Comparison of ENCODE assay signal across 23 cellular contexts in genomic region chr1:89923517-89923916, GRCh38.
DNase-seq lines count a peak whose midpoint lies in the region; ATAC-seq, FAIRE-seq and TF ChIP-seq lines count a peak whose summit lies in the region.
"Had no signal": no experiment of that assay in that cellular context is flagged by ENCODE, and none has a peak within 500 bp of the region (broad histone marks: within the 10 kb centered on the region; RNA-seq: fewer than 3 reads in every experiment).

No MANE protein-coding gene starts in this region.

- peaks cover 13% of the 10 kb centered on the region for H3K4me1 Mint-ChIP-seq in endothelial cell (ENCODE audit: unreplicated experiment)

- 69% methylated on average over 3 of the region's 3 CpGs for WGBS in A549 (ENCODE audit: missing lambda C conversion rate)
- WGBS in K562 (ENCODE audit: insufficient coverage, low coverage, missing lambda C conversion rate) = 70% methylated on average over 3 of the region's 3 CpGs
- WGBS in transverse colon (ENCODE audit: low coverage in 1 of 2), 2 donors = 88 to 94% methylated on average over 2 to 3 of the region's 3 CpGs

- H3K9ac ChIP-seq in BLaER1 = no peak overlapping the region
- H3K9ac ChIP-seq in K562 (ENCODE audit: insufficient read depth in 1 of 2, low read depth in 2 of 2, low read length in 2 of 2) = no peak overlapping the region
- H3K9ac ChIP-seq: BLaER1 treated with 17β-estradiol and CSF1 and Interleukin-3, amounts not matched to agents 10 nM and 100 nM; GM23248 had no signal

- H3K9me3 Mint-ChIP-seq in endothelial cell (ENCODE audit: unreplicated experiment) = no peaks in the 10 kb centered on the region
- H3K9me3 Mint-ChIP-seq: CD14-positive monocyte had no signal

- peaks cover 23% of the 10 kb centered on the region for H3K4me1 ChIP-seq in A549
- peaks cover 5% of the 10 kb centered on the region for H3K4me1 ChIP-seq in BLaER1
- peaks cover 3 to 7% of the 10 kb centered on the region in 2 experiments; a peak in 4 of 5 replicates for H3K4me1 ChIP-seq in K562 (replicated peaks in 1 of 2; ENCODE audit: control insufficient read depth in 2 of 2, insufficient read depth in 2 of 2, low read length in 2 of 2)
- no peaks in the 10 kb centered on the region for H3K4me1 ChIP-seq in transverse colon

- H3K36me3 Mint-ChIP-seq in endothelial cell (ENCODE audit: low read depth, unreplicated experiment) = peaks cover 28% of the 10 kb centered on the region

- peak overlapping the region; percentile 2 for H3K4me3 Mint-ChIP-seq in endothelial cell (ENCODE audit: unreplicated experiment)
- H3K4me3 Mint-ChIP-seq: B cell; CD14-positive monocyte; CD4-positive, alpha-beta T cell; CD8-positive, alpha-beta memory T cell; H9; HFFc6 had no signal

- in situ Hi-C loops in K562 (cut with MboI) = no loop called here
- in situ Hi-C loops in transverse colon (cut with MboI; ENCODE audit: low pct_ligation_motif_present in 1 of 4, low pct_unique_long_range_greater_than_20kb in 1 of 4, low sequenced_read_pairs in 3 of 4) = no loop called here

- H3K27ac ChIP-seq in A549 (no peak overlapping the region), BLaER1 (no peak overlapping the region), K562 (ENCODE audit: extremely low read depth, low read depth, low read length) (no peak overlapping the region), transverse colon (no peak overlapping the region)
- H3K27ac ChIP-seq: BLaER1 treated with 17β-estradiol and CSF1 and Interleukin-3, amounts not matched to agents 10 nM and 100 nM; GM23248 had no signal

- H3K9me1 ChIP-seq in K562 (ENCODE audit: control insufficient read depth, insufficient read depth, low read length) = no peaks in the 10 kb centered on the region

- TF ChIP-seq RAD21 in A549 (conservative IDR thresholded peaks at IDR 0.05 in 1 of 2, IDR thresholded peaks at IDR 0.05 in 1 of 2) (no peak), K562 (CRISPR knock-in tag; conservative IDR thresholded peaks at IDR 0.05 in 1 of 2, IDR thresholded peaks at IDR 0.05 in 1 of 2) (no peak)

- CTCF ChIA-PET in A549 (lab: Yijun Ruan, JAX) (no interaction called here), K562 (lab: Yijun Ruan, JAX; ENCODE audit: low intra/inter-chr PET ratio) (no interaction called here)

- intact Hi-C loops in K562 (cut with micrococcal nuclease) (no loop called here), transverse colon (cut with DNase I; ENCODE audit: low total_unique reads) (no loop called here)

- H3K4me3 ChIP-seq in A549 (no peak overlapping the region), BLaER1 (peak overlapping the region; percentile 19; the same call in 1 of the 2 replicates), K562 (no peak overlapping the region), transverse colon (no peak overlapping the region)
- H3K4me3 ChIP-seq: BLaER1 treated with 17β-estradiol and CSF1 and Interleukin-3, amounts not matched to agents 10 nM and 100 nM; GM23248 had no signal

- H3K27me3 Mint-ChIP-seq in endothelial cell (ENCODE audit: unreplicated experiment) = peaks cover 3% of the 10 kb centered on the region
- H3K27me3 Mint-ChIP-seq: B cell; CD4-positive, alpha-beta T cell; CD8-positive, alpha-beta memory T cell had no signal

- no TSS peak for BruUV-seq in K562 (replicated peaks; lab: Mats Ljungman, UMichigan)

- TF ChIP-seq POLR2A in A549 (IDR thresholded peaks at IDR 0.05; ENCODE audit: low read length) = no peak
- no peak for TF ChIP-seq POLR2A in K562 (conservative IDR thresholded peaks at IDR 0.05)
- no peak for TF ChIP-seq POLR2A in transverse colon (IDR thresholded peaks at IDR 0.05)

- H3K27ac Mint-ChIP-seq in endothelial cell (ENCODE audit: unreplicated experiment) = no peak overlapping the region
- H3K27ac Mint-ChIP-seq: B cell; CD14-positive monocyte; CD4-positive, alpha-beta T cell; H9; HFFc6 had no signal

- H3K27me3 ChIP-seq in BLaER1 = no peaks in the 10 kb centered on the region
- no peaks in the 10 kb centered on the region for H3K27me3 ChIP-seq in K562 (ENCODE audit: control insufficient read depth in 2 of 2, insufficient read depth in 2 of 2, low read length in 2 of 2)
- no peaks in the 10 kb centered on the region for H3K27me3 ChIP-seq in transverse colon
- H3K27me3 ChIP-seq: BLaER1 treated with 17β-estradiol and CSF1 and Interleukin-3, amounts not matched to agents 10 nM and 100 nM had no signal

- H3K79me2 ChIP-seq in K562 (ENCODE audit: control insufficient read depth, insufficient read depth, low read length) = peaks cover 10% of the 10 kb centered on the region; the same call in 1 of the 3 replicates

- H4K20me1 ChIP-seq in BLaER1 (peaks cover 22% of the 10 kb centered on the region), K562 (replicated peaks; ENCODE audit: control insufficient read depth, insufficient read depth, low read length) (no peaks in the 10 kb centered on the region)

- H3K36me3 ChIP-seq in BLaER1 (peaks cover 78% of the 10 kb centered on the region), K562 (ENCODE audit: control insufficient read depth, insufficient read depth, low read length) (peaks cover 6% of the 10 kb centered on the region; the same call in 2 of the 3 replicates), transverse colon (peaks cover 0 to 4% (median 0%) of the 10 kb centered on the region in 4 donors)

- no peak for ATAC-seq in A549
- no peak for ATAC-seq in K562
- ATAC-seq in GM21576 (IDR thresholded peaks at IDR 0.05; ENCODE audit: unreplicated experiment) = no peak
- ATAC-seq: HCT116 had no signal

- H3K9me3 ChIP-seq in A549 (peaks cover 22% of the 10 kb centered on the region), BLaER1 (peaks cover 45% of the 10 kb centered on the region), K562 (replicated peaks; ENCODE audit: control insufficient read depth, insufficient read depth, low read depth, low read length) (peaks cover 6% of the 10 kb centered on the region), transverse colon (no peaks in the 10 kb centered on the region)

- POLR2A ChIA-PET in A549 (lab: Yijun Ruan, JAX) (no interaction called here), K562 (lab: Yijun Ruan, JAX) (interaction anchor here (0.8 kb wide), 1 partner anchor 19 kb away, joined by 3 read pairs; no protein-coding TSS in a partner anchor)

- H3K4me2 ChIP-seq in A549 = no peak overlapping the region
- no peak overlapping the region for H3K4me2 ChIP-seq in BLaER1
- no peak overlapping the region for H3K4me2 ChIP-seq in K562 (ENCODE audit: insufficient read depth, low read length)
- H3K4me2 ChIP-seq: BLaER1 treated with 17β-estradiol and CSF1 and Interleukin-3, amounts not matched to agents 10 nM and 100 nM had no signal

- FAIRE-seq in A549 (lab: Jason Lieb, UNC) (no peak), K562 (lab: Jason Lieb, UNC) (no peak)
- FAIRE-seq: D721Med, GM12891, GM18507 had no signal

- H2AFZ ChIP-seq in K562 (ENCODE audit: low read depth, low read length) = no peak overlapping the region
- H2AFZ ChIP-seq: GM23248 had no signal

- DNase-seq in A549 (ENCODE audit: low read depth in 1 of 2, low spot score in 1 of 2) (no peak), K562 (ENCODE audit: extremely low read depth in 1 of 4, low spot score in 3 of 4) (no peak), endothelial cell (ENCODE audit: low spot score) (no peak), foreskin melanocyte (no peak), transverse colon (no peak)
- DNase-seq: CD4-positive, alpha-beta T cell; CD8-positive, alpha-beta memory T cell; DMS 273 treated with DMSO at 0.1 percent for 48 hours; DMS79; EL; GF-D8; GM23248; H9; HFFc6 had no signal

- TF ChIP-seq CTCF in A549 (IDR thresholded peaks at IDR 0.05) (no peak), K562 (IDR thresholded peaks at IDR 0.05 in 2 of 3, conservative IDR thresholded peaks at IDR 0.05 in 1 of 3; ENCODE audit: insufficient read depth in 2 of 3, low read depth in 1 of 3, low read length in 3 of 3) (no peak), endothelial cell (IDR thresholded peaks at IDR 0.05; ENCODE audit: unreplicated experiment) (no peak), transverse colon (IDR thresholded peaks at IDR 0.05) (no peak)

- TF ChIP-seq EP300 in A549 (IDR thresholded peaks at IDR 0.05) (no peak), K562 (IDR thresholded peaks at IDR 0.05; ENCODE audit: low read length) (no peak), transverse colon (IDR thresholded peaks at IDR 0.05; ENCODE audit: low read depth) (no peak)

TF ChIP-seq in A549, 52 proteins besides CTCF, POLR2A, EP300 and RAD21:
- TF ChIP-seq KDM1A (IDR thresholded peaks at IDR 0.05; ENCODE audit: low read depth) = peak; percentile 71; the same call in 1 of the 2 replicates
- TF ChIP-seq EHF (CRISPR knock-in tag; IDR thresholded peaks at IDR 0.05) = no peak
- no peak for TF ChIP-seq RARB (CRISPR knock-in tag; IDR thresholded peaks at IDR 0.05)
TF ChIP-seq in A549: peak in this region for 1.

TF ChIP-seq in K562, 482 proteins besides CTCF, POLR2A, EP300 and RAD21:
- TF ChIP-seq LCOR (CRISPR knock-in tag; IDR thresholded peaks at IDR 0.05) (no peak), TRIM28 (IDR thresholded peaks at IDR 0.05) (0 out of 2 replicates have a peak, but pooled peaks have one; percentile 43)

Comparison
In these comparisons a context has a peak if more than half of its experiments do, and no peak if none do; other contexts are left out.
1. Of the 35 proteins assayed by ChIP-seq in both K562 and A549: peak only in K562: none; only in A549: KDM1A; in both: none; in neither: 34.